13 cellular contexts compared by ENCODE assay signal in genomic region chr3:195178124-195178910, GRCh38.
A peak's percentile ranks its signal among the peaks of the same experiment; 100 is the strongest.
DNase-seq lines count a peak whose midpoint lies in the region; TF ChIP-seq lines count a peak whose summit lies in the region.
"Had no signal": no experiment of that assay in that cellular context is flagged by ENCODE, and none has a peak within 500 bp of the region (broad histone marks: within the 10 kb centered on the region; RNA-seq: fewer than 3 reads in every experiment).

No MANE protein-coding gene starts in this region.

- H3K79me2 ChIP-seq in Karpas-422 (ENCODE audit: low read length) = no peaks in the 10 kb centered on the region

- H3K27ac ChIP-seq in sigmoid colon (peak overlapping the region in 3 of 4 donors; percentile 30 to 64 (median 61)), Karpas-422 (ENCODE audit: low read length) (no peak overlapping the region)
- H3K27ac ChIP-seq in effector memory CD4-positive, alpha-beta T cell (ENCODE audit: insufficient read depth, low read length, poor library complexity, severe bottlenecking) = no peak overlapping the region
- H3K27ac ChIP-seq: neural progenitor cell had no signal

- TF ChIP-seq POLR2A in erythroblast (IDR thresholded peaks at IDR 0.05; ENCODE audit: low read length) (peak; percentile 79), sigmoid colon (IDR thresholded peaks at IDR 0.05) (no peak)

- H3K9me2 ChIP-seq in Karpas-422 (replicated peaks; ENCODE audit: insufficient read depth, low read length) = no peaks in the 10 kb centered on the region

- H3K4me1 ChIP-seq in sigmoid colon (peaks cover 0 to 45% (median 41%) of the 10 kb centered on the region in 4 donors), Karpas-422 (ENCODE audit: low read length) (no peaks in the 10 kb centered on the region)
- H3K4me1 ChIP-seq in effector memory CD4-positive, alpha-beta T cell (ENCODE audit: control insufficient read depth, insufficient read depth, low read length, poor library complexity, severe bottlenecking) = peaks cover 9% of the 10 kb centered on the region

- H3K9me3 ChIP-seq in sigmoid colon (no peaks in the 10 kb centered on the region), MG63 (no peaks in the 10 kb centered on the region; the same call in 1 of the 2 replicates), Karpas-422 (ENCODE audit: low read length) (no peaks in the 10 kb centered on the region)
- no peaks in the 10 kb centered on the region for H3K9me3 ChIP-seq in effector memory CD4-positive, alpha-beta T cell (ENCODE audit: control insufficient read depth, low read length)
- H3K9me3 ChIP-seq: Peyer's patch had no signal

- H3K4me3 ChIP-seq in sigmoid colon = no peak overlapping the region
- no peak overlapping the region for H3K4me3 ChIP-seq in effector memory CD4-positive, alpha-beta T cell (ENCODE audit: insufficient read depth, low read depth, low read length, poor library complexity, severe bottlenecking)
- no peak overlapping the region for H3K4me3 ChIP-seq in MG63
- no peak overlapping the region for H3K4me3 ChIP-seq in Karpas-422 (ENCODE audit: low read length)
- H3K4me3 ChIP-seq: neural progenitor cell, Peyer's patch had no signal

- H2AFZ ChIP-seq in Karpas-422 (ENCODE audit: low read length) = no peak overlapping the region
- H2AFZ ChIP-seq: neural progenitor cell had no signal

- TF ChIP-seq EP300 in sigmoid colon (IDR thresholded peaks at IDR 0.05) = no peak

- CTCF ChIA-PET in Calu3 (lab: Charles Lee) = no interaction called here

- no TSS peak for BruUV-seq in Calu3 (replicated peaks; lab: Mats Ljungman, UMichigan)

- H3K36me3 Mint-ChIP-seq in Calu3 (ENCODE audit: insufficient read depth, unreplicated experiment) = no peaks in the 10 kb centered on the region
- H3K36me3 Mint-ChIP-seq: stimulated activated effector memory CD8-positive, alpha-beta T cell treated with anti-CD3 and anti-CD28 coated beads, Interleukin-12 subunit alpha, Interleukin-12 subunit beta, amount 100 ng/mL, for 72 hours had no signal

- H4K20me1 ChIP-seq in Karpas-422 (ENCODE audit: insufficient read depth, low read depth, low read length) = peaks cover 56% of the 10 kb centered on the region

- DNase-seq in GF-D8 (lab: John Stamatoyannopoulos, UW) (peak; percentile 91), NCI-H69 (lab: John Stamatoyannopoulos, UW) (peak; percentile 89), erythroblast (lab: John Stamatoyannopoulos, UW) (peak; percentile 88 to 94), sigmoid colon (peak; percentile 14), MG63 (no peak), Karpas-422 (no peak), Calu3 (no peak)
- DNase-seq in effector memory CD4-positive, alpha-beta T cell = no peak
- DNase-seq: islet precursor cell, NCI-H1436 treated with DMSO at 0.1 percent for 48 hours, Peyer's patch had no signal

- no peaks in the 10 kb centered on the region for H3K27me3 ChIP-seq in sigmoid colon
- H3K27me3 ChIP-seq in effector memory CD4-positive, alpha-beta T cell (replicated peaks; ENCODE audit: control insufficient read depth, insufficient read depth, low read length, poor library complexity, severe bottlenecking) = no peaks in the 10 kb centered on the region
- H3K27me3 ChIP-seq in MG63 = no peaks in the 10 kb centered on the region
- H3K27me3 ChIP-seq in Karpas-422 (ENCODE audit: low read length) = no peaks in the 10 kb centered on the region
- H3K27me3 ChIP-seq: neural progenitor cell, Peyer's patch had no signal

- H3K9me3 Mint-ChIP-seq in Calu3 (ENCODE audit: low read depth, unreplicated experiment) = no peaks in the 10 kb centered on the region
- H3K9me3 Mint-ChIP-seq: stimulated activated effector memory CD8-positive, alpha-beta T cell treated with anti-CD3 and anti-CD28 coated beads, Interleukin-12 subunit alpha, Interleukin-12 subunit beta, amount 100 ng/mL, for 72 hours had no signal

- TF ChIP-seq CTCF in sigmoid colon (IDR thresholded peaks at IDR 0.05) (no peak), Calu3 (IDR thresholded peaks at IDR 0.05; ENCODE audit: unreplicated experiment) (no peak)

- no peaks in the 10 kb centered on the region for H3K36me3 ChIP-seq in sigmoid colon
- no peaks in the 10 kb centered on the region for H3K36me3 ChIP-seq in effector memory CD4-positive, alpha-beta T cell (ENCODE audit: control insufficient read depth, insufficient read depth, low read length)
- no peaks in the 10 kb centered on the region; the same call in none of the 2 replicates for H3K36me3 ChIP-seq in MG63
- H3K36me3 ChIP-seq in Karpas-422 (ENCODE audit: insufficient read depth, low read length) = no peaks in the 10 kb centered on the region
- H3K36me3 ChIP-seq: neural progenitor cell, Peyer's patch had no signal

- H3K4me3 Mint-ChIP-seq in Calu3 (ENCODE audit: low read depth, unreplicated experiment) = no peak overlapping the region
- H3K4me3 Mint-ChIP-seq: neural progenitor cell; stimulated activated effector memory CD8-positive, alpha-beta T cell treated with anti-CD3 and anti-CD28 coated beads, Interleukin-12 subunit alpha, Interleukin-12 subunit beta, amount 100 ng/mL, for 72 hours had no signal

- H3K4me2 ChIP-seq in Karpas-422 (ENCODE audit: low read depth, low read length, poor library complexity, severe bottlenecking) = no peak overlapping the region
- H3K4me2 ChIP-seq: neural progenitor cell had no signal

- H3K9ac ChIP-seq in Karpas-422 (ENCODE audit: low read length) = no peak overlapping the region
- H3K9ac ChIP-seq: neural progenitor cell had no signal

- H3K4me1 Mint-ChIP-seq in Calu3 (ENCODE audit: low read depth, unreplicated experiment) = no peaks in the 10 kb centered on the region

- no peaks in the 10 kb centered on the region for H3K27me3 Mint-ChIP-seq in Calu3 (ENCODE audit: unreplicated experiment)

- WGBS in sigmoid colon, 2 donors = 74 to 86% methylated on average over 17 of the region's 17 CpGs

- no peak overlapping the region for H3K27ac Mint-ChIP-seq in Calu3 (ENCODE audit: unreplicated experiment)
- H3K27ac Mint-ChIP-seq: neural progenitor cell; stimulated activated effector memory CD8-positive, alpha-beta T cell treated with anti-CD3 and anti-CD28 coated beads, Interleukin-12 subunit alpha, Interleukin-12 subunit beta, amount 100 ng/mL, for 72 hours had no signal

- intact Hi-C loops in sigmoid colon (cut with DNase I) (no loop called here), Calu3 (cut with micrococcal nuclease; ENCODE audit: unreplicated experiment) (no loop called here)

Comparison
In these comparisons a context has a peak if more than half of its experiments do, and no peak if none do; other contexts are left out.
1. DNase-seq: peak in GF-D8 (single experiment), NCI-H69 (single experiment), erythroblast (2 of 2) and sigmoid colon (single experiment); none in effector memory CD4-positive, alpha-beta T cell (0 of 3), MG63 (single experiment), Karpas-422 (single experiment) and Calu3 (single experiment).
2. H3K27ac ChIP-seq: peak in sigmoid colon (3 of 4); none in effector memory CD4-positive, alpha-beta T cell (single experiment) and Karpas-422 (single experiment).